ENCODE assay signal across 8 cellular contexts in genomic region chr2:128027801-128028667, GRCh38. TPM values are rescaled to one million over a fixed set of nuclear protein-coding genes. Genes with fewer than 3 reads are reported as not detected.
DNase-seq lines count a peak whose midpoint lies in the region; ATAC-seq and TF ChIP-seq lines count a peak whose summit lies in the region.

SAP130 (minus strand) TSS chr2:128028059; CDS start chr2:128026292, 1,767 bp downstream.

- TF ChIP-seq CTCF in GM10248 (IDR thresholded peaks at IDR 0.05; ENCODE audit: control extremely low read depth, extremely low read depth, low read depth, missing control alignments) (no peak), gastroesophageal sphincter (IDR thresholded peaks at IDR 0.05) (peak in 2 of 4 experiments; percentile 17 to 24), neutrophil (IDR thresholded peaks at IDR 0.05) (peak; percentile 48)

- ATAC-seq in HG02588 (IDR thresholded peaks at IDR 0.05; ENCODE audit: unreplicated experiment) (peak; percentile 78), gastroesophageal sphincter (peak; percentile 92)

- DNase-seq in GM10248 (ENCODE audit: extremely low spot score) (peak; percentile 96), NCI-H1048 (lab: John Stamatoyannopoulos, UW) (peak; percentile 85), SK-N-MC (ENCODE audit: low read depth, low spot score) (peak; percentile 26), substantia nigra (lab: John Stamatoyannopoulos, UW) (peak; percentile 83 to 99 (median 96))
- peak; percentile 98 for DNase-seq in activated naive CD4-positive, alpha-beta T cell treated with anti-CD3 and anti-CD28 coated beads for 36 hours

- no peak for TF ChIP-seq EP300 in gastroesophageal sphincter (IDR thresholded peaks at IDR 0.05)

- peak; percentile 67 to 77 for TF ChIP-seq POLR2A in gastroesophageal sphincter (IDR thresholded peaks at IDR 0.05)

- peaks cover 0 to 28% (median 0%) of the 10 kb centered on the region in 3 donors for H3K4me1 ChIP-seq in gastroesophageal sphincter
- peaks cover 24 to 25% of the 10 kb centered on the region in 2 experiments for H3K4me1 ChIP-seq in neutrophil (ENCODE audit: control insufficient read depth in 1 of 2, insufficient read depth in 1 of 2, low read depth in 1 of 2, low read length in 1 of 2)

- peak within 1 kb of the TSS; percentile 84 for H3K9ac ChIP-seq in SK-N-MC (ENCODE audit: insufficient read length)

- H3K27ac ChIP-seq in SK-N-MC (0 out of 2 replicates have a peak within 1 kb of the TSS, but pooled peaks have one; percentile 60), gastroesophageal sphincter (peak within 1 kb of the TSS; percentile 93 to 99 (median 98)), neutrophil (peak within 1 kb of the TSS; percentile 95), substantia nigra (ENCODE audit: low read depth, low read length, poor library complexity, severe bottlenecking) (peak within 1 kb of the TSS; percentile 94)

- no peaks in the 10 kb centered on the region for H3K27me3 Mint-ChIP-seq in activated naive CD4-positive, alpha-beta T cell treated with anti-CD3 and anti-CD28 coated beads for 36 hours (ENCODE audit: low read depth)

- peaks cover 2% of the 10 kb centered on the region for H3K9me3 Mint-ChIP-seq in activated naive CD4-positive, alpha-beta T cell treated with anti-CD3 and anti-CD28 coated beads for 36 hours

- POLR2A ChIA-PET in GM10248 (lab: Yijun Ruan, JAX): no interaction called here

- peaks cover 2% of the 10 kb centered on the region for H3K36me3 Mint-ChIP-seq in activated naive CD4-positive, alpha-beta T cell treated with anti-CD3 and anti-CD28 coated beads for 36 hours (ENCODE audit: low read depth)

- H3K27me3 ChIP-seq in gastroesophageal sphincter (no peaks in the 10 kb centered on the region), neutrophil (peaks cover 3% of the 10 kb centered on the region)

- H3K36me3 ChIP-seq in SK-N-MC (ENCODE audit: insufficient read depth, low read length): peaks cover 4% of the 10 kb centered on the region; the same call in 1 of the 2 replicates
- H3K36me3 ChIP-seq in gastroesophageal sphincter: peaks cover 0 to 6% of the 10 kb centered on the region in 2 donors
- peaks cover 3% of the 10 kb centered on the region for H3K36me3 ChIP-seq in neutrophil

- peak within 1 kb of the TSS; percentile 72 for H3K27ac Mint-ChIP-seq in activated naive CD4-positive, alpha-beta T cell treated with anti-CD3 and anti-CD28 coated beads for 36 hours

- intact Hi-C loops in activated naive CD4-positive, alpha-beta T cell treated with anti-CD3 and anti-CD28 coated beads for 36 hours (cut with micrococcal nuclease): loop anchor here (1.0 to 5.0 kb wide), 14 partner anchors 63 to 1849 kb away; partner anchors contain the start of genes ERCC3, GYPC, IWS1 and MAP3K2

- H3K4me1 Mint-ChIP-seq in activated naive CD4-positive, alpha-beta T cell treated with anti-CD3 and anti-CD28 coated beads for 36 hours (ENCODE audit: low read depth): peaks cover 11% of the 10 kb centered on the region

- CTCF ChIA-PET in GM10248 (lab: Yijun Ruan, JAX): interaction anchor here (1.1 to 1.7 kb wide), 2 partner anchors 35 to 65 kb away, joined by 3 read pairs; no protein-coding TSS in a partner anchor
- CTCF ChIA-PET in activated naive CD4-positive, alpha-beta T cell treated with anti-CD3 and anti-CD28 coated beads for 36 hours (lab: Charles Lee): interaction anchor here (0.7 kb wide), 1 partner anchor 12 kb away, joined by 3 read pairs; no protein-coding TSS in a partner anchor

- H3K9me3 ChIP-seq in SK-N-MC (ENCODE audit: low read depth, low read length): no peaks in the 10 kb centered on the region
- no peaks in the 10 kb centered on the region for H3K9me3 ChIP-seq in gastroesophageal sphincter
- H3K9me3 ChIP-seq in neutrophil: no peaks in the 10 kb centered on the region

- H3K4me3 Mint-ChIP-seq in activated naive CD4-positive, alpha-beta T cell treated with anti-CD3 and anti-CD28 coated beads for 36 hours: peak within 1 kb of the TSS; percentile 97

- WGBS in gastroesophageal sphincter (ENCODE audit: low coverage in 1 of 2), 2 donors: 0% methylated on average over 5 of the region's 106 CpGs; no CpG with 5 or more reads in 1 of the 2 donors

- H3K4me3 ChIP-seq in SK-N-MC (peak within 1 kb of the TSS; percentile 96), gastroesophageal sphincter (peak within 1 kb of the TSS; percentile 90 to 99), neutrophil (ENCODE audit: low read depth in 1 of 2, low read length in 1 of 2) (peak within 1 kb of the TSS; percentile 87 to 99)

RNA-seq across cellular contexts. Expression of gene SAP130, which starts in this region (rescaled TPM):
- 10 to 100 TPM; 20.4 to 20.5 TPM for total RNA-seq in activated naive CD4-positive, alpha-beta T cell treated with anti-CD3 and anti-CD28 coated beads for 36 hours
- 10 to 100 TPM in 2 of 4 donors, 1 to 10 TPM in 2; 6.9 to 13.4 (median 9.7) TPM for total RNA-seq in gastroesophageal sphincter

Comparison
In these comparisons a context has a peak if more than half of its experiments do, and no peak if none do; other contexts are left out.
1. Peak in every context shown above with its lines: DNase-seq, ATAC-seq, H3K4me3 ChIP-seq and H3K27ac ChIP-seq.
2. DNase-seq: peak in every context shown above with its lines; median percentile 98 in activated naive CD4-positive, alpha-beta T cell treated with anti-CD3 and anti-CD28 coated beads for 36 hours; 96 in GM10248; 96 in substantia nigra; 85 in NCI-H1048; 26 in SK-N-MC.